15 cellular contexts compared by ENCODE assay signal in genomic region chr7:116956515-116956804, GRCh38. TPM values are rescaled to one million over a fixed set of nuclear protein-coding genes. Genes with fewer than 3 reads are reported as not detected.
DNase-seq lines count a peak whose midpoint lies in the region; ATAC-seq and TF ChIP-seq lines count a peak whose summit lies in the region.
"Had no signal": no experiment of that assay in that cellular context is flagged by ENCODE, and none has a peak within 500 bp of the region (broad histone marks: within the 10 kb centered on the region; RNA-seq: fewer than 3 reads in every experiment).

No MANE protein-coding gene starts in this region.

- H3K4me3 Mint-ChIP-seq in MCF 10A (ENCODE audit: unreplicated experiment) (no peak overlapping the region), nephron (peak overlapping the region in 2 of 3 experiments; percentile 10 to 97)
- H3K4me3 Mint-ChIP-seq: activated T-cell treated with anti-CD3 and anti-CD28 coated beads, Interleukin-2, amount 50 U/mL, for 4 hours had no signal

- intact Hi-C loops in breast epithelium (cut with DNase I; ENCODE audit: low total_unique reads): no loop called here
- intact Hi-C loops in MCF 10A (cut with micrococcal nuclease): no loop called here
- intact Hi-C loops in body of pancreas (cut with DNase I): no loop called here
- intact Hi-C loops in prostate gland (cut with DNase I): no loop called here

- H3K9me3 ChIP-seq in breast epithelium: no peaks in the 10 kb centered on the region
- H3K9me3 ChIP-seq in body of pancreas: no peaks in the 10 kb centered on the region
- no peaks in the 10 kb centered on the region for H3K9me3 ChIP-seq in upper lobe of left lung
- no peaks in the 10 kb centered on the region for H3K9me3 ChIP-seq in prostate gland
- H3K9me3 ChIP-seq: Caco-2 had no signal

- no peak for TF ChIP-seq POLR2A in breast epithelium (IDR thresholded peaks at IDR 0.05)
- TF ChIP-seq POLR2A in body of pancreas (IDR thresholded peaks at IDR 0.05): no peak
- no peak for TF ChIP-seq POLR2A in upper lobe of left lung (IDR thresholded peaks at IDR 0.05)
- TF ChIP-seq POLR2A in prostate gland (IDR thresholded peaks at IDR 0.05): no peak

- H3K27ac ChIP-seq in breast epithelium (peak overlapping the region; percentile 98 to 100), body of pancreas (peak overlapping the region; percentile 59 to 100 (median 82)), upper lobe of left lung (peak overlapping the region; percentile 11 to 100 (median 74)), prostate gland (peak overlapping the region in 1 of 2 donors; percentile 21)

- H3K4me3 ChIP-seq in breast epithelium (peak overlapping the region in 1 of 3 donors; percentile 4), body of pancreas (no peak overlapping the region), upper lobe of left lung (no peak overlapping the region), prostate gland (no peak overlapping the region)

- CTCF ChIA-PET in MCF 10A (lab: Yijun Ruan, JAX): interaction anchor here (0.5 to 1.9 kb wide), 10 partner anchors 15 to 992 kb away, joined by 3 to 7 read pairs (median 4); no protein-coding TSS in a partner anchor

- H3K4me1 ChIP-seq in breast epithelium (no peaks in the 10 kb centered on the region), body of pancreas (peaks cover 42% of the 10 kb centered on the region), upper lobe of left lung (peaks cover 27 to 37% (median 34%) of the 10 kb centered on the region in 4 donors), prostate gland (replicated peaks) (peaks cover 4% of the 10 kb centered on the region)

- BruUV-seq in MCF 10A (replicated peaks; lab: Mats Ljungman, UMichigan): no TSS peak

- H3K27ac Mint-ChIP-seq in MCF 10A (ENCODE audit: low read depth, unreplicated experiment) (no peak overlapping the region), nephron (peak overlapping the region; percentile 47 to 98 (median 53))

- H3K36me3 ChIP-seq in breast epithelium: no peaks in the 10 kb centered on the region
- no peaks in the 10 kb centered on the region for H3K36me3 ChIP-seq in body of pancreas (replicated peaks in 1 of 2; ENCODE audit: insufficient read depth in 1 of 2, low read depth in 2 of 2)
- H3K36me3 ChIP-seq in upper lobe of left lung: no peaks in the 10 kb centered on the region
- no peaks in the 10 kb centered on the region for H3K36me3 ChIP-seq in prostate gland

- H3K27me3 ChIP-seq in breast epithelium: no peaks in the 10 kb centered on the region
- no peaks in the 10 kb centered on the region for H3K27me3 ChIP-seq in body of pancreas
- H3K27me3 ChIP-seq in upper lobe of left lung: no peaks in the 10 kb centered on the region
- no peaks in the 10 kb centered on the region for H3K27me3 ChIP-seq in prostate gland (replicated peaks; ENCODE audit: insufficient read depth)

- DNase-seq in breast epithelium (ENCODE audit: low spot score in 2 of 2): no peak
- no peak for DNase-seq in MCF 10A (ENCODE audit: unreplicated experiment)
- DNase-seq in body of pancreas: no peak
- no peak for DNase-seq in upper lobe of left lung
- no peak for DNase-seq in NCI-H345 (lab: John Stamatoyannopoulos, UW)
- DNase-seq in prostate gland (ENCODE audit: low spot score): no peak
- DNase-seq: activated T-cell treated with anti-CD3 and anti-CD28 coated beads, Interleukin-2, amount 50 U/mL, for 4 hours; Caco-2; foreskin melanocyte; H7; NCI-H1694; NCI-H748 treated with DMSO at 0.1 percent for 48 hours; stimulated activated CD4-positive, alpha-beta T cell treated with anti-CD3 and anti-CD28 coated beads, Interleukin-4, amount 100 ng/mL, for 24 hours had no signal

- peaks cover 8% of the 10 kb centered on the region for H3K9me3 Mint-ChIP-seq in MCF 10A (ENCODE audit: unreplicated experiment)
- H3K9me3 Mint-ChIP-seq in nephron: no peaks in the 10 kb centered on the region
- H3K9me3 Mint-ChIP-seq: activated T-cell treated with anti-CD3 and anti-CD28 coated beads, Interleukin-2, amount 50 U/mL, for 4 hours had no signal

- H3K4me1 Mint-ChIP-seq in MCF 10A (ENCODE audit: insufficient read depth, unreplicated experiment) (peaks cover 21% of the 10 kb centered on the region), nephron (peaks cover 37% of the 10 kb centered on the region)

- 15 to 17% methylated on average over 1 of the region's 1 CpG for WGBS in body of pancreas, 2 donors
- WGBS in upper lobe of left lung, 2 donors: 83% methylated on average over 1 of the region's 1 CpG
- 76% methylated on average over 1 of the region's 1 CpG for WGBS in prostate gland

- TF ChIP-seq EP300 in upper lobe of left lung (IDR thresholded peaks at IDR 0.05): no peak

- POLR2A ChIA-PET in MCF 10A (lab: Yijun Ruan, JAX): interaction anchor here (1.0 kb wide), 1 partner anchor 95 kb away, joined by 3 read pairs; no protein-coding TSS in a partner anchor

- TF ChIP-seq CTCF in breast epithelium (IDR thresholded peaks at IDR 0.05): no peak
- TF ChIP-seq CTCF in MCF 10A (IDR thresholded peaks at IDR 0.05; ENCODE audit: unreplicated experiment): no peak
- no peak for TF ChIP-seq CTCF in body of pancreas (IDR thresholded peaks at IDR 0.05)
- no peak for TF ChIP-seq CTCF in nephron (IDR thresholded peaks at IDR 0.05; ENCODE audit: unreplicated experiment in 3 of 3)
- no peak for TF ChIP-seq CTCF in upper lobe of left lung (IDR thresholded peaks at IDR 0.05)
- no peak for TF ChIP-seq CTCF in prostate gland (IDR thresholded peaks at IDR 0.05)

- ATAC-seq in body of pancreas (no peak), upper lobe of left lung (ENCODE audit: low FRiP score in 2 of 2) (no peak), GM21529 (IDR thresholded peaks at IDR 0.05; ENCODE audit: unreplicated experiment) (no peak)

- H3K27me3 Mint-ChIP-seq in MCF 10A (ENCODE audit: insufficient read depth, unreplicated experiment) (no peaks in the 10 kb centered on the region), nephron (ENCODE audit: low read depth) (no peaks in the 10 kb centered on the region)

- H3K36me3 Mint-ChIP-seq in MCF 10A (ENCODE audit: insufficient read depth, unreplicated experiment) (peaks cover 6% of the 10 kb centered on the region), nephron (ENCODE audit: low read depth) (peaks cover 3% of the 10 kb centered on the region)

RNA-seq across cellular contexts. Expression of gene ST7, which starts 3.2 kb away (rescaled TPM):
- total RNA-seq in breast epithelium: 10 to 100 TPM; 24.3 to 41.4 (median 27.5) TPM
- total RNA-seq in MCF 10A (2022): 14.8 and 18.5 TPM in 2 replicates
- 10 to 100 TPM; 24.6 to 34.3 TPM for total RNA-seq in body of pancreas
- total RNA-seq in upper lobe of left lung: 100 to 1,000 TPM in 2 of 6 donors, 10 to 100 TPM in 4; 36.0 to 135 (median 73.4) TPM
- total RNA-seq in prostate gland: 10 to 100 TPM; 18.7 to 27.5 TPM
